In the genomic region with DNA sequence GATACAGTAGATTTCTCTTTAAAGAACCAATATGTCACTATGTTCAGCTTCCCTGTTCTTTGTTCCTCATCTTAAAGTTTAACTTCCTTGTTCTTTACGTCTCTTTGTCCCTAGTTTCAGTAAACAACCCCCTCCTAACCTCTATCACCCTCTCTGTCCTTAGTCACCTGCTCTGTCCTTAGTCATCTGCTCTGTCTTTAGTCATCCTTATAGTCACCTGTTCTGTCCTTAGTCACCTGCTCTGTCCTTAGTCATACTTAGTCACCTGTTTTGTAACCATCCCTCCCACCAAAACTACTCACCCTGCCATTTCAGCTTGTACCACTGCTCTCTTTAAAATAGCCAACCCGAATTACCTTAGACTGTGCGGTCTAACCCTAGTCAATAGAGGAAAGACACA, we compare ENCODE assay signal across 11 cellular contexts.
DNase-seq lines count a peak whose midpoint lies in the region; ATAC-seq and TF ChIP-seq lines count a peak whose summit lies in the region.
"Had no signal": no experiment of that assay in that cellular context is flagged by ENCODE, and none has a peak within 500 bp of the region (broad histone marks: within the 10 kb centered on the region; RNA-seq: fewer than 3 reads in every experiment).

No MANE protein-coding gene starts in this region.

- no peaks in the 10 kb centered on the region for H3K9me3 Mint-ChIP-seq in activated T-cell treated with anti-CD3 and anti-CD28 coated beads, Interleukin-2, amount 50 U/mL, for 72 hours
- H3K9me3 Mint-ChIP-seq in type B pancreatic cell: no peaks in the 10 kb centered on the region
- H3K9me3 Mint-ChIP-seq: activated T-helper 1 cell treated with anti-CD3 and anti-CD28 coated beads, Interleukin-12 subunit alpha, Interleukin-12 subunit beta, Interleukin-2, Interleukin-4 antibody, amounts not matched to agents 30 ng/mL and 10 ng/mL and 1 ng/mL, durations not matched to agents 14 hours and 24 hours and 36 hours; neural crest cell had no signal

- H3K4me1 Mint-ChIP-seq in activated T-cell treated with anti-CD3 and anti-CD28 coated beads, Interleukin-2, amount 50 U/mL, for 72 hours (ENCODE audit: low read depth): peaks cover 18% of the 10 kb centered on the region
- H3K4me1 Mint-ChIP-seq in type B pancreatic cell (ENCODE audit: unreplicated experiment): peaks cover 6% of the 10 kb centered on the region
- H3K4me1 Mint-ChIP-seq: neural crest cell had no signal

- no peak overlapping the region for H3K27ac ChIP-seq in coronary artery

- H3K27ac Mint-ChIP-seq in activated T-cell treated with anti-CD3 and anti-CD28 coated beads, Interleukin-2, amount 50 U/mL, for 72 hours: peak overlapping the region; percentile 3
- peak overlapping the region; percentile 67 for H3K27ac Mint-ChIP-seq in type B pancreatic cell
- H3K27ac Mint-ChIP-seq: activated T-helper 1 cell treated with anti-CD3 and anti-CD28 coated beads, Interleukin-12 subunit alpha, Interleukin-12 subunit beta, Interleukin-2, Interleukin-4 antibody, amounts not matched to agents 30 ng/mL and 10 ng/mL and 1 ng/mL, durations not matched to agents 14 hours and 24 hours and 36 hours had no signal

- ATAC-seq in activated T-cell treated with anti-CD3 and anti-CD28 coated beads, Interleukin-2, amount 50 U/mL, for 72 hours (replicated peaks in 1 of 2): peak; percentile 96 to 97
- ATAC-seq in esophagus mucosa (peak; percentile 93), GM21786 (IDR thresholded peaks at IDR 0.05; ENCODE audit: unreplicated experiment) (no peak)

- no peak for TF ChIP-seq CTCF in type B pancreatic cell (conservative IDR thresholded peaks at IDR 0.05)
- TF ChIP-seq CTCF in coronary artery (IDR thresholded peaks at IDR 0.05): no peak

- H3K4me3 Mint-ChIP-seq in activated T-cell treated with anti-CD3 and anti-CD28 coated beads, Interleukin-2, amount 50 U/mL, for 72 hours: peak overlapping the region in 1 of 2 donors; percentile 13
- no peak overlapping the region for H3K4me3 Mint-ChIP-seq in type B pancreatic cell
- H3K4me3 Mint-ChIP-seq: activated T-helper 1 cell treated with anti-CD3 and anti-CD28 coated beads, Interleukin-12 subunit alpha, Interleukin-12 subunit beta, Interleukin-2, Interleukin-4 antibody, amounts not matched to agents 30 ng/mL and 10 ng/mL and 1 ng/mL, durations not matched to agents 14 hours and 24 hours and 36 hours; neural crest cell had no signal

- H3K36me3 Mint-ChIP-seq in activated T-cell treated with anti-CD3 and anti-CD28 coated beads, Interleukin-2, amount 50 U/mL, for 72 hours (ENCODE audit: insufficient read depth in 2 of 2): no peaks in the 10 kb centered on the region
- H3K36me3 Mint-ChIP-seq in type B pancreatic cell: no peaks in the 10 kb centered on the region

- no peaks in the 10 kb centered on the region for H3K27me3 Mint-ChIP-seq in activated T-cell treated with anti-CD3 and anti-CD28 coated beads, Interleukin-2, amount 50 U/mL, for 72 hours (ENCODE audit: low read depth)
- no peaks in the 10 kb centered on the region for H3K27me3 Mint-ChIP-seq in type B pancreatic cell

- DNase-seq in activated T-cell treated with anti-CD3 and anti-CD28 coated beads, Interleukin-2, amount 50 U/mL, for 72 hours: peak; percentile 20 to 30
- DNase-seq in activated T-cell treated with anti-CD3 and anti-CD28 coated beads for 4 hours (no peak), NCI-H146 (lab: John Stamatoyannopoulos, UW) (peak; percentile 5), type B pancreatic cell (ENCODE audit: extremely low spot score, unreplicated experiment) (no peak), coronary artery (ENCODE audit: low spot score) (no peak), HuH-7.5 (ENCODE audit: low spot score) (no peak)
- DNase-seq: NCI-H446 had no signal

- H3K4me3 ChIP-seq in coronary artery: no peak overlapping the region

Comparison
In these comparisons a context has a peak if more than half of its experiments do, and no peak if none do; other contexts are left out.
1. DNase-seq: peak in activated T-cell treated with anti-CD3 and anti-CD28 coated beads, Interleukin-2, amount 50 U/mL, for 72 hours (2 of 2) and NCI-H146 (single experiment); none in activated T-cell treated with anti-CD3 and anti-CD28 coated beads for 4 hours (single experiment), type B pancreatic cell (single experiment), coronary artery (single experiment) and HuH-7.5 (single experiment).